In genomic region chr1:25993197-25993951, GRCh38 we compare ENCODE assay signal across 1 cellular context.
A peak's percentile ranks its signal among the peaks of the same experiment; 100 is the strongest.
TF ChIP-seq lines count a peak whose summit lies in the region.

No MANE protein-coding gene starts in this region.

TF ChIP-seq in H1, 55 proteins besides CTCF, POLR2A, EP300 and RAD21:
- no peak for TF ChIP-seq E2F6 (IDR thresholded peaks at IDR 0.05)
- no peak for TF ChIP-seq CHD2 (IDR thresholded peaks at IDR 0.05; ENCODE audit: low read length)
- TF ChIP-seq SIN3A (conservative IDR thresholded peaks at IDR 0.05 in 1 of 2, IDR thresholded peaks at IDR 0.05 in 1 of 2; ENCODE audit: low read depth in 1 of 2, low read length in 2 of 2): peak; percentile 89 to 98; a peak in 3 of 4 replicates
- no peak for TF ChIP-seq MAFK (IDR thresholded peaks at IDR 0.05; ENCODE audit: low read depth, low read length)
- TF ChIP-seq USF2 (IDR thresholded peaks at IDR 0.05; ENCODE audit: low read length): 0 out of 2 replicates have a peak, but pooled peaks have one; percentile 6
- no peak for TF ChIP-seq NRF1 (IDR thresholded peaks at IDR 0.05; ENCODE audit: low read depth, low read length)
- 0 out of 2 replicates have a peak, but pooled peaks have one; percentile 67 for TF ChIP-seq TCF12 (IDR thresholded peaks at IDR 0.05; ENCODE audit: low read depth, low read length)
- no peak for TF ChIP-seq SRF (IDR thresholded peaks at IDR 0.05; ENCODE audit: low read depth, low read length)
- peak; percentile 70 for TF ChIP-seq SAP30 (IDR thresholded peaks at IDR 0.05; ENCODE audit: insufficient read depth, insufficient replicate concordance, low read length)
- TF ChIP-seq CBX8 (IDR thresholded peaks at IDR 0.05; ENCODE audit: borderline replicate concordance, low read depth, low read length): no peak
- no peak for TF ChIP-seq ZNF274 (IDR thresholded peaks at IDR 0.05; ENCODE audit: borderline replicate concordance, extremely low read depth, low read length)
- TF ChIP-seq SP1 (IDR thresholded peaks at IDR 0.05; ENCODE audit: low read depth, low read length): no peak
